26 cellular contexts compared by ENCODE assay signal in the genomic region with DNA sequence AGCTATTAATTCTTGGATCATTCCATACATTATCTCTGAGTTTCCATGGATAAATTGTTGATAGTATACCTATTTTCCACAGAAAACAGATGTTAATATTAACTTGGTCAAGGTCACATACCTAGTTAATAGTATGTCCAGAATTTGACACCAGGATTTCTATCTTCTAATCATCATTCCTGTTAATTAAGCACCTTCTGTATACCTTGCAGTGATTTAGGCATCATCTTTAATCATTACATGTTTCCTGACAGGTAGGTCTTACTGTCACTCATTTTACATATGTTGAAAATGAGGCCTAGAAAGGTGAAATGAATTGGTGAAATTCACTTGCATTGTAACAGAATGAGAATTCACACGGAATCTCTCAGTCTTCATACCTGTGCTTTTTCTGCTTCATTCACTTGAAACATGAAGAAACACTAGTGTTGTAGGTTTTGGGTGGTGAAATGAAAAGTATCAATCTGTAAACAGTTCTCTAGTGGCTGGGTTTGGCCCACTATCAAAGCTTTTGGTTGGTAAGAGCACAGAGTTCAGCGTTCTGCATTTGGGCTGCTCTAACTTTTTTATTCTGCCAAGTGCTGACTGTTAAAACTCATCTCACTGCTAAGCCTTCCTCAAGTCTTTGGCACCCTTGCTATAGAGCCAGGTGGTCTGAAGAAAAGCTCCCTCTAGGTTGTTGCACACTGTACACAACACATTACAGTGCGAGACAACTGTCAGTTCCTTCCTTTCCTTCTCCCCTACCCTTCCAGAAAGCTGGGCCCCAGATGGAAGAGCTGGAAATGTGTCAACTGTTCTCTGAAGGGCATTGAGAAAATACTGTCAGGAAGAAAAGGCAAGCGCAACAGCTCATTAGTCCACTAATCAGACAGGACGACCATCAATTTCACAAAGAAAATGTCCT. TPM values are rescaled to one million over a fixed set of nuclear protein-coding genes. Genes with fewer than 3 reads are reported as not detected.
DNase-seq lines count a peak whose midpoint lies in the region; ATAC-seq lines count a peak whose summit lies in the region.
"Had no signal": no experiment of that assay in that cellular context is flagged by ENCODE, and none has a peak within 500 bp of the region (broad histone marks: within the 10 kb centered on the region; RNA-seq: fewer than 3 reads in every experiment).

No MANE protein-coding gene starts in this region.

- ATAC-seq in GM21381 (IDR thresholded peaks at IDR 0.05; ENCODE audit: unreplicated experiment) (no peak), HG03439 (IDR thresholded peaks at IDR 0.05; ENCODE audit: unreplicated experiment) (no peak)
- ATAC-seq: GM12878; naive thymus-derived CD8-positive, alpha-beta T cell had no signal

- peak; percentile 14 for DNase-seq in AG20443 (ENCODE audit: low spot score)
- peak; percentile 10 for DNase-seq in GM03348 (ENCODE audit: low spot score)
- peak; percentile 42 for DNase-seq in cerebellum (ENCODE audit: low spot score)
- peak; percentile 37 for DNase-seq in midbrain (lab: John Stamatoyannopoulos, UW)
- DNase-seq in Kasumi-1 (lab: John Stamatoyannopoulos, UW) = no peak
- no peak for DNase-seq in OCI-M1 (lab: John Stamatoyannopoulos, UW)
- DNase-seq: activated CD4-positive, alpha-beta T cell treated with anti-CD3 and anti-CD28 coated beads, Interleukin-2, amount 10 ng/mL, durations not matched to agents 7 days and 5 days; activated naive CD8-positive, alpha-beta T cell treated with anti-CD3 and anti-CD28 coated beads for 36 hours; CD4-positive, alpha-beta memory T cell; effector memory CD4-positive, alpha-beta T cell; GF-D8; HFFc6; kidney; mesenchymal stem cell; naive thymus-derived CD8-positive, alpha-beta T cell; NCI-H1105; NCI-H2029; SK-N-SH; stimulated activated CD4-positive, alpha-beta T cell treated with anti-CD3 and anti-CD28 coated beads, Interleukin-12 subunit alpha, Interleukin-12 subunit beta, amount 100 ng/mL, for 4 hours; stimulated activated CD4-positive, alpha-beta T cell treated with anti-CD3 and anti-CD28 coated beads, Interleukin-4, amount 100 ng/mL, for 4 hours had no signal

RNA-seq across cellular contexts. Expression of gene C20orf144, which starts 57.8 kb away (rescaled TPM):
- total RNA-seq in cerebellum = not detected
- total RNA-seq: glomerular endothelial cell, NCI-H460, omental fat pad had no signal

Comparison
In these comparisons a context has a peak if more than half of its experiments do, and no peak if none do; other contexts are left out.
1. DNase-seq: peak in AG20443 (single experiment), GM03348 (single experiment), cerebellum (single experiment) and midbrain (single experiment); none in Kasumi-1 (0 of 2) and OCI-M1 (single experiment).